ENCODE assay signal across 14 cellular contexts in genomic region chr13:98960331-98961203, GRCh38. TPM values are rescaled to one million over a fixed set of nuclear protein-coding genes. Genes with fewer than 3 reads are reported as not detected.
A peak's percentile ranks its signal among the peaks of the same experiment; 100 is the strongest.
DNase-seq lines count a peak whose midpoint lies in the region; TF ChIP-seq lines count a peak whose summit lies in the region.
"Had no signal": no experiment of that assay in that cellular context is flagged by ENCODE, and none has a peak within 500 bp of the region (broad histone marks: within the 10 kb centered on the region; RNA-seq: fewer than 3 reads in every experiment).

No MANE protein-coding gene starts in this region.

- intact Hi-C loops in esophagus squamous epithelium (cut with DNase I) (no loop called here), thyroid gland (cut with DNase I) (no loop called here)

- no peak overlapping the region for H2AK5ac ChIP-seq in mesendoderm (ENCODE audit: low read length)

- no peak for TF ChIP-seq CTCF in esophagus squamous epithelium (IDR thresholded peaks at IDR 0.05)
- TF ChIP-seq CTCF in thyroid gland (IDR thresholded peaks at IDR 0.05) = no peak
- TF ChIP-seq CTCF in tibial nerve (IDR thresholded peaks at IDR 0.05) = no peak

- no peak overlapping the region for H3K4me3 Mint-ChIP-seq in activated naive CD4-positive, alpha-beta T cell treated with anti-CD3 and anti-CD28 coated beads, Interleukin-2, amount 10 ng/mL, durations not matched to agents 7 days and 5 days
- H3K4me3 Mint-ChIP-seq: activated naive CD8-positive, alpha-beta T cell; naive B cell had no signal

- no peak overlapping the region for H2BK120ac ChIP-seq in mesendoderm (ENCODE audit: low read depth, low read length)

- H3K4me2 ChIP-seq in mesendoderm (ENCODE audit: low read length) = no peak overlapping the region

- H3K18ac ChIP-seq in mesendoderm (ENCODE audit: low read length) = no peak overlapping the region

- H3K36me3 Mint-ChIP-seq in activated naive CD4-positive, alpha-beta T cell treated with anti-CD3 and anti-CD28 coated beads, Interleukin-2, amount 10 ng/mL, durations not matched to agents 7 days and 5 days = peaks cover 10% of the 10 kb centered on the region
- H3K36me3 Mint-ChIP-seq: naive B cell had no signal

- no peak for DNase-seq in activated naive CD4-positive, alpha-beta T cell treated with anti-CD3 and anti-CD28 coated beads, Interleukin-2, amount 10 ng/mL, durations not matched to agents 7 days and 5 days
- no peak for DNase-seq in activated naive CD4-positive, alpha-beta T cell treated with anti-CD3 and anti-CD28 coated beads, Interleukin-2, amount 50 U/mL, for 16 hours
- DNase-seq in esophagus squamous epithelium (lab: John Stamatoyannopoulos, UW) (no peak), mesendoderm (no peak), thyroid gland (peak in 1 of 2 donors; percentile 23), tibial nerve (ENCODE audit: low spot score in 2 of 2) (no peak), NCI-H128 (lab: John Stamatoyannopoulos, UW; ENCODE audit: unreplicated experiment) (no peak), NCI-H526 treated with DMSO at 0.1 percent for 48 hours (lab: John Stamatoyannopoulos, UW) (no peak)
- DNase-seq: central memory CD4-positive, alpha-beta T cell; GF-D8; naive B cell; NCI-H2029 treated with DMSO at 0.1 percent for 48 hours; stimulated activated CD4-positive, alpha-beta T cell treated with anti-CD3 and anti-CD28 coated beads, Interleukin-4, amount 100 ng/mL, for 1 hour had no signal

- no peak overlapping the region for H4K5ac ChIP-seq in mesendoderm (ENCODE audit: low read length)

- no peaks in the 10 kb centered on the region for H3K79me1 ChIP-seq in mesendoderm (ENCODE audit: low read length)

- TF ChIP-seq EP300 in tibial nerve (IDR thresholded peaks at IDR 0.05) = peak in 1 of 2 donors; percentile 44

- WGBS in esophagus squamous epithelium, 2 donors = 62 to 75% methylated on average over 8 to 9 of the region's 10 CpGs
- no CpG with 5 or more reads among the region's 10 CpGs for WGBS in mesendoderm (ENCODE audit: extremely low coverage, insufficient coverage, low lambda C conversion rate)
- 55 to 64% methylated on average over 10 of the region's 10 CpGs for WGBS in thyroid gland, 2 donors
- WGBS in tibial nerve, 2 donors = 81 to 82% methylated on average over 10 of the region's 10 CpGs

- H3K4me1 Mint-ChIP-seq in activated naive CD4-positive, alpha-beta T cell treated with anti-CD3 and anti-CD28 coated beads, Interleukin-2, amount 10 ng/mL, durations not matched to agents 7 days and 5 days = peaks cover 2% of the 10 kb centered on the region

- no peaks in the 10 kb centered on the region for H3K36me3 ChIP-seq in esophagus squamous epithelium
- H3K36me3 ChIP-seq in mesendoderm (ENCODE audit: control insufficient read depth, insufficient read depth, low read length) = no peaks in the 10 kb centered on the region
- H3K36me3 ChIP-seq in thyroid gland = no peaks in the 10 kb centered on the region
- no peaks in the 10 kb centered on the region for H3K36me3 ChIP-seq in tibial nerve

- H3K4me1 ChIP-seq in esophagus squamous epithelium (peaks cover 0 to 69% (median 23%) of the 10 kb centered on the region in 3 donors), mesendoderm (ENCODE audit: control insufficient read depth, low read depth, low read length) (no peaks in the 10 kb centered on the region), thyroid gland (peaks cover 28 to 55% of the 10 kb centered on the region in 2 donors), tibial nerve (peaks cover 0 to 77% (median 5%) of the 10 kb centered on the region in 4 donors)

- H3K9me3 ChIP-seq in esophagus squamous epithelium (no peaks in the 10 kb centered on the region), thyroid gland (no peaks in the 10 kb centered on the region), tibial nerve (no peaks in the 10 kb centered on the region)

- no peak overlapping the region for H2BK5ac ChIP-seq in mesendoderm (ENCODE audit: low read length)

- H4K8ac ChIP-seq in mesendoderm (ENCODE audit: low read depth, low read length) = no peak overlapping the region

- no peak overlapping the region for H2BK15ac ChIP-seq in mesendoderm (replicated peaks; ENCODE audit: low read depth)

- no peak overlapping the region for H3K56ac ChIP-seq in mesendoderm (ENCODE audit: low read length)

- CTCF ChIA-PET in activated naive CD4-positive, alpha-beta T cell treated with anti-CD3 and anti-CD28 coated beads, Interleukin-2, amount 10 ng/mL, durations not matched to agents 7 days and 5 days (lab: Charles Lee) = no interaction called here

- peaks cover 2% of the 10 kb centered on the region for H3K9me3 Mint-ChIP-seq in activated naive CD4-positive, alpha-beta T cell treated with anti-CD3 and anti-CD28 coated beads, Interleukin-2, amount 10 ng/mL, durations not matched to agents 7 days and 5 days

- H3K9ac ChIP-seq in mesendoderm (ENCODE audit: low read length) = no peak overlapping the region

- no peaks in the 10 kb centered on the region for H3K27me3 ChIP-seq in esophagus squamous epithelium
- no peaks in the 10 kb centered on the region for H3K27me3 ChIP-seq in mesendoderm (ENCODE audit: insufficient read depth, low read length, poor library complexity)
- H3K27me3 ChIP-seq in thyroid gland = no peaks in the 10 kb centered on the region
- H3K27me3 ChIP-seq in tibial nerve = no peaks in the 10 kb centered on the region

- TF ChIP-seq POLR2A in esophagus squamous epithelium (IDR thresholded peaks at IDR 0.05) = no peak
- no peak for TF ChIP-seq POLR2A in thyroid gland (IDR thresholded peaks at IDR 0.05)
- no peak for TF ChIP-seq POLR2A in tibial nerve (IDR thresholded peaks at IDR 0.05)

- peak overlapping the region; percentile 9 for H3K27ac Mint-ChIP-seq in activated naive CD4-positive, alpha-beta T cell treated with anti-CD3 and anti-CD28 coated beads, Interleukin-2, amount 10 ng/mL, durations not matched to agents 7 days and 5 days
- H3K27ac Mint-ChIP-seq: activated naive CD8-positive, alpha-beta T cell; naive B cell had no signal

- peak overlapping the region in 3 of 4 donors; percentile 6 to 19 (median 17) for H3K27ac ChIP-seq in esophagus squamous epithelium
- H3K27ac ChIP-seq in mesendoderm (ENCODE audit: low read depth, low read length) = no peak overlapping the region
- peak overlapping the region; percentile 19 to 68 (median 23) for H3K27ac ChIP-seq in thyroid gland
- peak overlapping the region in 2 of 4 donors; percentile 57 to 65 for H3K27ac ChIP-seq in tibial nerve

- no peak overlapping the region for H3K23ac ChIP-seq in mesendoderm (ENCODE audit: low read length)

- H3K27me3 Mint-ChIP-seq in activated naive CD4-positive, alpha-beta T cell treated with anti-CD3 and anti-CD28 coated beads, Interleukin-2, amount 10 ng/mL, durations not matched to agents 7 days and 5 days = no peaks in the 10 kb centered on the region
- H3K27me3 Mint-ChIP-seq: activated naive CD8-positive, alpha-beta T cell; naive B cell had no signal

- H3K4me3 ChIP-seq in esophagus squamous epithelium (no peak overlapping the region), mesendoderm (ENCODE audit: low read length) (no peak overlapping the region), thyroid gland (replicated peaks in 1 of 3) (no peak overlapping the region), tibial nerve (no peak overlapping the region)

- H3K4ac ChIP-seq in mesendoderm (ENCODE audit: low read depth, low read length) = peak overlapping the region; percentile 20

- H3K79me2 ChIP-seq in mesendoderm (ENCODE audit: control insufficient read depth, insufficient read depth, low read length) = no peaks in the 10 kb centered on the region

RNA-seq across cellular contexts. Expression of gene DOCK9, which starts 17.3 kb away (rescaled TPM):
- total RNA-seq in esophagus squamous epithelium = 100 to 1,000 TPM in 3 of 4 donors, 10 to 100 TPM in 1; 94.7 to 240 (median 150) TPM
- polyA plus RNA-seq in mesendoderm (2013, experiment 1 of 2) = 9.6 TPM
- polyA plus RNA-seq in mesendoderm (2013, experiment 2 of 2) = 10.6 TPM
- total RNA-seq in thyroid gland = 100 to 1,000 TPM; 126 to 240 (median 160) TPM
- 100 to 1,000 TPM; 147 to 258 (median 243) TPM for total RNA-seq in tibial nerve
